ENCODE assay signal across 10 cellular contexts in genomic region chr18:9684901-9685738, GRCh38. TPM values are rescaled to one million over a fixed set of nuclear protein-coding genes. Genes with fewer than 3 reads are reported as not detected.
A peak's percentile ranks its signal among the peaks of the same experiment; 100 is the strongest.
DNase-seq lines count a peak whose midpoint lies in the region; ATAC-seq and TF ChIP-seq lines count a peak whose summit lies in the region.
"Had no signal": no experiment of that assay in that cellular context is flagged by ENCODE, and none has a peak within 500 bp of the region (broad histone marks: within the 10 kb centered on the region; RNA-seq: fewer than 3 reads in every experiment).

No MANE protein-coding gene starts in this region.

- CTCF ChIA-PET in Panc1 (lab: Charles Lee) = interaction anchor here (0.6 to 1.8 kb wide), 2 partner anchors 108 to 275 kb away, joined by 5 read pairs; no protein-coding TSS in a partner anchor
- CTCF ChIA-PET in CD4-positive, alpha-beta T cell (lab: Charles Lee) = no interaction called here

- H3K27ac ChIP-seq in Panc1 (ENCODE audit: low read length) = peak overlapping the region; percentile 89
- peak overlapping the region; percentile 30 for H3K27ac ChIP-seq in psoas muscle
- H3K27ac ChIP-seq in CD4-positive, alpha-beta T cell (ENCODE audit: low read depth, low read length) = no peak overlapping the region

- no peaks in the 10 kb centered on the region for H3K36me3 ChIP-seq in Panc1 (ENCODE audit: control insufficient read depth, insufficient read depth, low read length)
- no peaks in the 10 kb centered on the region for H3K36me3 ChIP-seq in psoas muscle (ENCODE audit: insufficient read depth in 1 of 2, low read depth in 1 of 2)

- H3K36me3 Mint-ChIP-seq in CD4-positive, alpha-beta T cell (ENCODE audit: low read depth) = no peaks in the 10 kb centered on the region

- in situ Hi-C loops in Panc1 (cut with HindIII; ENCODE audit: low pct_unique_long_range_greater_than_20kb, low sequenced_read_pairs) = no loop called here

- H3K9me3 ChIP-seq in Panc1 (ENCODE audit: control insufficient read depth, insufficient read depth, low read depth, low read length) (no peaks in the 10 kb centered on the region), psoas muscle (no peaks in the 10 kb centered on the region)
- H3K9me3 ChIP-seq in CD4-positive, alpha-beta T cell (ENCODE audit: control insufficient read depth, low read length) = no peaks in the 10 kb centered on the region

- no TSS peak for BruUV-seq in Panc1 (replicated peaks; lab: Mats Ljungman, UMichigan)

- no peaks in the 10 kb centered on the region for H3K27me3 Mint-ChIP-seq in CD4-positive, alpha-beta T cell

- H3K4me1 ChIP-seq in Panc1 (ENCODE audit: control insufficient read depth, insufficient read depth, low read length) (peaks cover 26% of the 10 kb centered on the region), psoas muscle (peaks cover 12% of the 10 kb centered on the region)

- intact Hi-C loops in Panc1 (cut with micrococcal nuclease; ENCODE audit: unreplicated experiment) = loop anchor here (5.0 kb wide), 1 partner anchor 108 kb away; no protein-coding TSS in a partner anchor
- intact Hi-C loops in psoas muscle (cut with DNase I) = loop anchor here in 1 of 2 donors (5.0 kb wide), 2 partner anchors 68 to 87 kb away; no protein-coding TSS in a partner anchor
- intact Hi-C loops in CD4-positive, alpha-beta T cell (cut with DNase I, micrococcal nuclease) = no loop called here

- H3K27me3 ChIP-seq in Panc1 (ENCODE audit: control insufficient read depth, insufficient read depth, low read length) (no peaks in the 10 kb centered on the region), psoas muscle (ENCODE audit: insufficient read depth in 3 of 3, low read length in 2 of 3) (no peaks in the 10 kb centered on the region)
- peaks cover 4% of the 10 kb centered on the region for H3K27me3 ChIP-seq in CD4-positive, alpha-beta T cell (ENCODE audit: control insufficient read depth, insufficient read depth, low read length)

- DNase-seq in EH (ENCODE audit: low read depth) (peak; percentile 59), Panc1 (ENCODE audit: low read depth, low spot score) (no peak), fibroblast of peridontal ligament (ENCODE audit: extremely low read depth) (peak; percentile 94), psoas muscle (peak in 1 of 2 donors; percentile 51), activated gamma-delta T cell (lab: John Stamatoyannopoulos, UW) (no peak)
- no peak for DNase-seq in stimulated activated CD4-positive, alpha-beta T cell treated with anti-CD3 and anti-CD28 coated beads, Interleukin-1b, Interleukin-23, amount 100 ng/mL, for 48 hours
- DNase-seq in CD4-positive, alpha-beta T cell = no peak
- DNase-seq: SHP77 had no signal

- no peaks in the 10 kb centered on the region for H3K9me3 Mint-ChIP-seq in CD4-positive, alpha-beta T cell

- TF ChIP-seq CTCF in Panc1 (IDR thresholded peaks at IDR 0.05) (no peak), psoas muscle (IDR thresholded peaks at IDR 0.05) (no peak)
- no peak for TF ChIP-seq CTCF in CD4-positive, alpha-beta T cell (IDR thresholded peaks at IDR 0.05)

- ATAC-seq in Panc1 = peak; percentile 56
- ATAC-seq in psoas muscle = peak in 3 of 4 donors; percentile 35 to 75 (median 74)
- no peak for ATAC-seq in GM21423 (IDR thresholded peaks at IDR 0.05; ENCODE audit: unreplicated experiment)
- no peak for ATAC-seq in CD4-positive, alpha-beta T cell (ENCODE audit: poor library complexity)

- POLR2A ChIA-PET in Panc1 (lab: Charles Lee) = no interaction called here
- POLR2A ChIA-PET in CD4-positive, alpha-beta T cell (lab: Charles Lee) = no interaction called here

- H3K4me3 ChIP-seq in Panc1 (ENCODE audit: low read depth in 2 of 2, low read length in 2 of 2) (peak overlapping the region; percentile 0 to 10; a peak in 1 of 4 replicates), psoas muscle (no peak overlapping the region)

- WGBS in psoas muscle, 3 donors = 37 to 46% (median 38%) methylated on average over 11 of the region's 11 CpGs

- peaks cover 5% of the 10 kb centered on the region for H3K4me1 Mint-ChIP-seq in CD4-positive, alpha-beta T cell (ENCODE audit: low read depth)

- H3K27ac Mint-ChIP-seq in CD4-positive, alpha-beta T cell = no peak overlapping the region
- H3K27ac Mint-ChIP-seq: IgD-negative memory B cell had no signal

- no peak overlapping the region for H3K4me3 Mint-ChIP-seq in CD4-positive, alpha-beta T cell

RNA-seq across cellular contexts. Expression of gene RAB31, which starts 23.0 kb away (rescaled TPM):
- total RNA-seq in Panc1 (2021; ENCODE audit: unreplicated experiment) = 118 TPM
- polyA plus RNA-seq in Panc1 (2012; ENCODE audit: insufficient read length) = 112 TPM
- 1 to 10 TPM; 5.3 to 8.9 (median 6.6) TPM for total RNA-seq in psoas muscle
- 1 to 10 TPM; 2.2 to 4.1 (median 3.0) TPM for polyA plus RNA-seq in psoas muscle
- total RNA-seq in CD4-positive, alpha-beta T cell = 1 to 10 TPM; 1.1 to 1.3 TPM

Comparison
In these comparisons a context has a peak if more than half of its experiments do, and no peak if none do; other contexts are left out.
1. DNase-seq: peak in EH (single experiment) and fibroblast of peridontal ligament (single experiment); none in Panc1 (single experiment), stimulated activated CD4-positive, alpha-beta T cell treated with anti-CD3 and anti-CD28 coated beads, Interleukin-1b, Interleukin-23, amount 100 ng/mL, for 48 hours (single experiment), CD4-positive, alpha-beta T cell (0 of 10) and activated gamma-delta T cell (single experiment).
2. ATAC-seq: peak in Panc1 (single experiment) and psoas muscle (3 of 4); none in GM21423 (single experiment) and CD4-positive, alpha-beta T cell (single experiment).
3. RNA of gene RAB31, which starts 23.0 kb away (total RNA-seq): 118 TPM in Panc1 (single experiment); 5.3 to 8.9 TPM in psoas muscle and 1.1 to 1.3 TPM in CD4-positive, alpha-beta T cell; every median in the first group is over 10 times any median in the second.